Comparison of ENCODE assay signal across 8 cellular contexts in the genomic region with DNA sequence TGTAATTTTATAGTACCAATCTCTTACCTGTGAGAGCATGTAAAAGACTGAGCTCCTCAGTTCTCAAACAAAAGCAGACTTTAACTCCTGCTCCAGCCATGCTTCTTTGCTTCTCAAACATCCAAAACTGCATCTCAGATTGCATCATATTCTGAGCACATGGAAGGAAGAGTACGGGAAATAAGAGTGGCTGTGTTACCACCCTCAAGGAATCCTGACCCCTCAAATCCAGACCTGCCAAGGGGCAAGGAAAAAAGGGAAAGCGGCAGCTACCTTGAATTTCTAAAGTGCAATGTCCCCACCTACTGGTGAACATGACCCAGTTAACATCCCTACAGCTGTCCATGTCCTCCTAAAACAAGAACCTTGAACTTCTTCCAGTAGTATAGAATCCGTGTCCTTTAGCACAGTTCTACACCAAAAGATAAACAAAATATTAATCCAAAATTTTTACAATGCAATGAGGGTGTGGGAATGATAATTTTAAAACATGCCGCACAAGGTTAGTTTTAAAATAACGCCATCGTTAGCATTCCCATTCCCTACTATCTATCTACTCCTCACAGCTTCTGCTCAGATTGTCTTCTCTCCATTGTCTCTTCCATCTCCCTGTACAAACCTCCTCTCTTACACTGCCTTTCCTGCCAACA. TPM values are rescaled to one million over a fixed set of nuclear protein-coding genes. Genes with fewer than 3 reads are reported as not detected.
DNase-seq lines count a peak whose midpoint lies in the region; ATAC-seq and TF ChIP-seq lines count a peak whose summit lies in the region.

No MANE protein-coding gene starts in this region.

- H3K79me1 ChIP-seq in neuronal stem cell (ENCODE audit: low read depth, low read length), result no peaks in the 10 kb centered on the region

- ATAC-seq in GM18505 (IDR thresholded peaks at IDR 0.05; ENCODE audit: unreplicated experiment) (no peak), HG02938 (IDR thresholded peaks at IDR 0.05; ENCODE audit: unreplicated experiment) (no peak)

- no peak overlapping the region for H3K27ac ChIP-seq in neuronal stem cell (replicated peaks; ENCODE audit: low read length)

- H3K18ac ChIP-seq in neuronal stem cell (ENCODE audit: low read length), result no peak overlapping the region

- H4K91ac ChIP-seq in neuronal stem cell (ENCODE audit: low read depth, low read length, poor library complexity), result no peak overlapping the region

- H3K4me1 Mint-ChIP-seq in activated CD4-positive, alpha-beta T cell treated with anti-CD3 and anti-CD28 coated beads, Interleukin-2, amount 10 ng/mL, durations not matched to agents 24 days and 14 days, result peaks cover 2% of the 10 kb centered on the region

- H3K9me3 ChIP-seq in neuronal stem cell (replicated peaks in 1 of 2; ENCODE audit: control insufficient read depth in 2 of 2, insufficient read depth in 1 of 2, low read depth in 1 of 2, low read length in 2 of 2), result no peaks in the 10 kb centered on the region

- H3K27ac Mint-ChIP-seq in activated CD4-positive, alpha-beta T cell treated with anti-CD3 and anti-CD28 coated beads, Interleukin-2, amount 10 ng/mL, durations not matched to agents 24 days and 14 days, result no peak overlapping the region

- H3K14ac ChIP-seq in neuronal stem cell (ENCODE audit: low read length), result no peak overlapping the region

- H2BK120ac ChIP-seq in neuronal stem cell (ENCODE audit: low read depth, low read length), result no peak overlapping the region

- no peaks in the 10 kb centered on the region for H3K27me3 ChIP-seq in neuronal stem cell (ENCODE audit: control insufficient read depth in 3 of 3, insufficient read depth in 3 of 3, low read depth in 1 of 3, low read length in 3 of 3)

- no peak overlapping the region for H2BK12ac ChIP-seq in neuronal stem cell (ENCODE audit: low read length)

- TF ChIP-seq CTCF in GM12864 (IDR thresholded peaks at IDR 0.05; ENCODE audit: low read depth, low read length, missing control alignments) (peak; percentile 78), fibroblast of villous mesenchyme (IDR thresholded peaks at IDR 0.05; ENCODE audit: insufficient read depth, low read depth, low read length) (peak; percentile 81)

- no CpG with 5 or more reads among the region's 6 CpGs for WGBS in neuronal stem cell (ENCODE audit: extremely low coverage in 2 of 2, insufficient read length in 2 of 2, insufficient replicate concordance in 1 of 2), 2 donors

- no peak overlapping the region for H3K4me3 Mint-ChIP-seq in activated CD4-positive, alpha-beta T cell treated with anti-CD3 and anti-CD28 coated beads, Interleukin-2, amount 10 ng/mL, durations not matched to agents 24 days and 14 days

- no peak overlapping the region for H4K8ac ChIP-seq in neuronal stem cell (ENCODE audit: low read depth, low read length)

- peaks cover 66% of the 10 kb centered on the region for H3K27me3 Mint-ChIP-seq in activated CD4-positive, alpha-beta T cell treated with anti-CD3 and anti-CD28 coated beads, Interleukin-2, amount 10 ng/mL, durations not matched to agents 24 days and 14 days

- no peak overlapping the region for H3K9ac ChIP-seq in neuronal stem cell (ENCODE audit: low read depth, low read length, poor library complexity)

- no peak overlapping the region for H2AK5ac ChIP-seq in neuronal stem cell (ENCODE audit: low read depth, low read length)

- DNase-seq in AG08395 (ENCODE audit: low spot score), result peak; percentile 49
- DNase-seq in GM12864 (ENCODE audit: low read depth), result peak; percentile 27
- DNase-seq in NCI-H2227 treated with DMSO at 0.1 percent for 48 hours (lab: John Stamatoyannopoulos, UW), result peak; percentile 11
- peak; percentile 75 for DNase-seq in activated CD4-positive, alpha-beta T cell treated with anti-CD3 and anti-CD28 coated beads, Interleukin-2, amount 10 ng/mL, durations not matched to agents 24 days and 14 days
- peak; percentile 65 for DNase-seq in fibroblast of villous mesenchyme (ENCODE audit: low read depth)
- peak; percentile 62 for DNase-seq in neuronal stem cell (ENCODE audit: low spot score)

- H3K4me3 ChIP-seq in GM12864 (ENCODE audit: low read depth, low read length) (no peak overlapping the region), fibroblast of villous mesenchyme (ENCODE audit: low read depth, low read length) (no peak overlapping the region), neuronal stem cell (ENCODE audit: low read length in 2 of 2) (no peak overlapping the region)

- no peak overlapping the region for H3K4me2 ChIP-seq in neuronal stem cell (ENCODE audit: insufficient read depth, low read length, poor library complexity, severe bottlenecking)

- H2BK5ac ChIP-seq in neuronal stem cell (ENCODE audit: low read length), result no peak overlapping the region

- no peak for TF ChIP-seq POLR2A in GM18505 (IDR thresholded peaks at IDR 0.05; ENCODE audit: borderline replicate concordance, extremely low read depth, insufficient read depth, insufficient read length)

- H3K4ac ChIP-seq in neuronal stem cell (ENCODE audit: low read length), result no peak overlapping the region

- no peaks in the 10 kb centered on the region for H3K36me3 Mint-ChIP-seq in activated CD4-positive, alpha-beta T cell treated with anti-CD3 and anti-CD28 coated beads, Interleukin-2, amount 10 ng/mL, durations not matched to agents 24 days and 14 days (ENCODE audit: low read depth)

- H2BK15ac ChIP-seq in neuronal stem cell (ENCODE audit: low read length), result no peak overlapping the region

- H3K9me3 Mint-ChIP-seq in activated CD4-positive, alpha-beta T cell treated with anti-CD3 and anti-CD28 coated beads, Interleukin-2, amount 10 ng/mL, durations not matched to agents 24 days and 14 days, result no peaks in the 10 kb centered on the region

- intact Hi-C loops in activated CD4-positive, alpha-beta T cell treated with anti-CD3 and anti-CD28 coated beads, Interleukin-2, amount 10 ng/mL, durations not matched to agents 24 days and 14 days (cut with micrococcal nuclease), result loop anchor here (1.0 to 5.0 kb wide), 5 partner anchors 82 to 285 kb away; no protein-coding TSS in a partner anchor

- H3K4me1 ChIP-seq in neuronal stem cell (ENCODE audit: control insufficient read depth in 2 of 2, insufficient read depth in 1 of 2, low read depth in 1 of 2, low read length in 2 of 2), result no peaks in the 10 kb centered on the region

- no peak overlapping the region for H2AFZ ChIP-seq in neuronal stem cell (ENCODE audit: low read length)

- no peaks in the 10 kb centered on the region for H3K36me3 ChIP-seq in neuronal stem cell (replicated peaks in 1 of 2; ENCODE audit: control insufficient read depth in 2 of 2, insufficient read depth in 2 of 2, low read length in 2 of 2)

- no peak overlapping the region for H3K23ac ChIP-seq in neuronal stem cell (ENCODE audit: low read depth, low read length, poor library complexity)

RNA-seq across cellular contexts. Expression of a gene that starts 34.1 kb away (rescaled TPM):
- total RNA-seq in activated CD4-positive, alpha-beta T cell treated with anti-CD3 and anti-CD28 coated beads, Interleukin-2, amount 10 ng/mL, durations not matched to agents 24 days and 14 days, result 1.5 and 1.6 TPM in 2 replicates
- not detected in 2 replicates for total RNA-seq in fibroblast of villous mesenchyme
- polyA plus RNA-seq in neuronal stem cell (2013, experiment 1 of 2), result 0.63 TPM
- polyA plus RNA-seq in neuronal stem cell (2013, experiment 2 of 2), result 0.69 TPM

RNA-seq across cellular contexts. Expression of a gene that starts 40.7 kb away (rescaled TPM):
- total RNA-seq in activated CD4-positive, alpha-beta T cell treated with anti-CD3 and anti-CD28 coated beads, Interleukin-2, amount 10 ng/mL, durations not matched to agents 24 days and 14 days, result 0.45 and 0.65 TPM in 2 replicates
- not detected in 2 replicates for total RNA-seq in fibroblast of villous mesenchyme
- polyA plus RNA-seq in neuronal stem cell (2013, experiment 1 of 2), result not detected
- not detected for polyA plus RNA-seq in neuronal stem cell (2013, experiment 2 of 2)

Comparison
In these comparisons a context has a peak if more than half of its experiments do, and no peak if none do; other contexts are left out.
1. DNase-seq: peak in every context shown above with its lines; median percentile 75 in activated CD4-positive, alpha-beta T cell treated with anti-CD3 and anti-CD28 coated beads, Interleukin-2, amount 10 ng/mL, durations not matched to agents 24 days and 14 days; 65 in fibroblast of villous mesenchyme; 62 in neuronal stem cell; 49 in AG08395; 27 in GM12864; 11 in NCI-H2227 treated with DMSO at 0.1 percent for 48 hours.